Comparison of ENCODE assay signal across 1 cellular context in genomic region chr1:94778808-94779207, GRCh38.
TF ChIP-seq lines count a peak whose summit lies in the region.

No MANE protein-coding gene starts in this region.

TF ChIP-seq in IMR-90, 13 proteins besides CTCF, POLR2A, EP300 and RAD21 (continued from another document):
- no peak for TF ChIP-seq ELK1 (IDR thresholded peaks at IDR 0.05; ENCODE audit: borderline replicate concordance, low read depth, low read length)
